In genomic region chr10:132607961-132608495, GRCh38 we compare ENCODE assay signal across 11 cellular contexts.
"Had no signal": no experiment of that assay in that cellular context is flagged by ENCODE, and none has a peak within 500 bp of the region (broad histone marks: within the 10 kb centered on the region; RNA-seq: fewer than 3 reads in every experiment).

No MANE protein-coding gene starts in this region.

- H3K9me3 ChIP-seq: transverse colon had no signal

- H3K27me3 ChIP-seq: brain microvascular endothelial cell, transverse colon had no signal

- H3K27me3 Mint-ChIP-seq: activated naive CD8-positive, alpha-beta T cell treated with anti-CD3 and anti-CD28 coated beads for 36 hours had no signal

- H3K36me3 ChIP-seq: brain microvascular endothelial cell, transverse colon had no signal

- H3K27ac ChIP-seq: brain microvascular endothelial cell, transverse colon had no signal

- H3K4me3 Mint-ChIP-seq: activated naive CD8-positive, alpha-beta T cell treated with anti-CD3 and anti-CD28 coated beads for 36 hours; immature natural killer cell; nephron had no signal

- H3K4me3 ChIP-seq: transverse colon had no signal

- H3K9me3 Mint-ChIP-seq: immature natural killer cell had no signal

- DNase-seq: activated CD4-positive, alpha-beta T cell treated with anti-CD3 and anti-CD28 coated beads, Interleukin-2, amount 50 U/mL, for 1 hour; activated gamma-delta T cell treated with Interleukin-2 at 50 U/mL for 16 hours; activated naive CD8-positive, alpha-beta T cell treated with anti-CD3 and anti-CD28 coated beads for 36 hours; brain microvascular endothelial cell; glutamatergic neuron; immature natural killer cell; stimulated activated CD4-positive, alpha-beta T cell treated with anti-CD3 and anti-CD28 coated beads, Interleukin-4, amount 100 ng/mL, for 4 hours; transverse colon had no signal

- ATAC-seq: esophagus mucosa, left colon had no signal
